Comparison of ENCODE assay signal across 8 cellular contexts in genomic region chr2:64860321-64860751, GRCh38.
DNase-seq lines count a peak whose midpoint lies in the region; ATAC-seq and TF ChIP-seq lines count a peak whose summit lies in the region.

No MANE protein-coding gene starts in this region.

- H3K27me3 ChIP-seq in breast epithelium (no peaks in the 10 kb centered on the region), iPS-20b (ENCODE audit: insufficient read depth, low read length) (peaks cover 75% of the 10 kb centered on the region), upper lobe of right lung (no peaks in the 10 kb centered on the region)

- peaks cover 11% of the 10 kb centered on the region for H3K4me1 Mint-ChIP-seq in MCF 10A (ENCODE audit: insufficient read depth, unreplicated experiment)

- TF ChIP-seq CTCF in breast epithelium (IDR thresholded peaks at IDR 0.05) (no peak), MCF 10A (IDR thresholded peaks at IDR 0.05; ENCODE audit: unreplicated experiment) (no peak), upper lobe of right lung (IDR thresholded peaks at IDR 0.05) (no peak)

- CTCF ChIA-PET in MCF 10A (lab: Yijun Ruan, JAX): interaction anchor here (0.6 to 2.1 kb wide), 5 partner anchors 13 to 208 kb away, joined by 3 to 8 read pairs (median 3); no protein-coding TSS in a partner anchor

- no peak for TF ChIP-seq POLR2A in breast epithelium (IDR thresholded peaks at IDR 0.05)

- BruUV-seq in MCF 10A (replicated peaks; lab: Mats Ljungman, UMichigan): no TSS peak

- H3K9me3 Mint-ChIP-seq in MCF 10A (ENCODE audit: unreplicated experiment): no peaks in the 10 kb centered on the region

- H3K4me1 ChIP-seq in breast epithelium: peaks cover 16 to 31% of the 10 kb centered on the region in 2 donors
- peaks cover 26% of the 10 kb centered on the region for H3K4me1 ChIP-seq in iPS-20b (ENCODE audit: insufficient read depth, low read length)
- H3K4me1 ChIP-seq in upper lobe of right lung: peaks cover 33% of the 10 kb centered on the region

- H3K27ac ChIP-seq in breast epithelium (peak overlapping the region; percentile 92 to 93), iPS-20b (ENCODE audit: low read length) (no peak overlapping the region), upper lobe of right lung (peak overlapping the region; percentile 96)

- ATAC-seq in upper lobe of right lung (no peak), esophagus mucosa (no peak)

- no peaks in the 10 kb centered on the region for H3K9me3 ChIP-seq in breast epithelium
- H3K9me3 ChIP-seq in iPS-20b (ENCODE audit: insufficient read depth, low read depth, low read length): no peaks in the 10 kb centered on the region; the same call in 1 of the 2 replicates
- H3K9me3 ChIP-seq in upper lobe of right lung: no peaks in the 10 kb centered on the region

- H3K36me3 ChIP-seq in breast epithelium: no peaks in the 10 kb centered on the region
- H3K36me3 ChIP-seq in iPS-20b (ENCODE audit: insufficient read depth, low read depth, low read length): no peaks in the 10 kb centered on the region
- no peaks in the 10 kb centered on the region for H3K36me3 ChIP-seq in upper lobe of right lung

- H3K27me3 Mint-ChIP-seq in MCF 10A (ENCODE audit: insufficient read depth, unreplicated experiment): no peaks in the 10 kb centered on the region

- intact Hi-C loops in breast epithelium (cut with DNase I; ENCODE audit: low total_unique reads): loop anchor here (10.0 kb wide), 2 partner anchors 276 to 526 kb away; no protein-coding TSS in a partner anchor
- intact Hi-C loops in MCF 10A (cut with micrococcal nuclease): no loop called here
- intact Hi-C loops in upper lobe of right lung (cut with DNase I): loop anchor here (10.0 kb wide), 1 partner anchor 216 kb away; no protein-coding TSS in a partner anchor

- H3K36me3 Mint-ChIP-seq in MCF 10A (ENCODE audit: insufficient read depth, unreplicated experiment): no peaks in the 10 kb centered on the region

- H3K4me3 ChIP-seq in breast epithelium (peak overlapping the region in 2 of 3 donors; percentile 43 to 68), iPS-20b (ENCODE audit: low read length) (peak overlapping the region; percentile 70; the same call in 1 of the 2 replicates), upper lobe of right lung (peak overlapping the region; percentile 46)

- H3K9ac ChIP-seq in iPS-20b (ENCODE audit: low read depth, low read length): no peak overlapping the region

- DNase-seq in breast epithelium (ENCODE audit: low spot score in 2 of 2) (no peak), MCF 10A (ENCODE audit: unreplicated experiment) (no peak), NOMO-1 treated with dmso at 0.1 percent for 144 hours (lab: John Stamatoyannopoulos, UW; ENCODE audit: unreplicated experiment) (peak; percentile 39), upper lobe of right lung (no peak), NCI-H524 treated with DMSO at 0.1 percent for 48 hours (lab: John Stamatoyannopoulos, UW) (no peak), NCI-H1417 (lab: John Stamatoyannopoulos, UW) (no peak)

- POLR2A ChIA-PET in MCF 10A (lab: Yijun Ruan, JAX): interaction anchor here (0.6 to 7.7 kb wide), 12 partner anchors 8 to 337 kb away, joined by 3 to 178 read pairs (median 9); partner anchors contain the start of genes AFTPH and SERTAD2

- H3K4me3 Mint-ChIP-seq in MCF 10A (ENCODE audit: unreplicated experiment): no peak overlapping the region

- no peak overlapping the region for H3K27ac Mint-ChIP-seq in MCF 10A (ENCODE audit: low read depth, unreplicated experiment)
